21 cellular contexts compared by ENCODE assay signal in genomic region chr4:78145622-78146021, GRCh38.
"Had no signal": no experiment of that assay in that cellular context is flagged by ENCODE, and none has a peak within 500 bp of the region (broad histone marks: within the 10 kb centered on the region; RNA-seq: fewer than 3 reads in every experiment).

No MANE protein-coding gene starts in this region.

- H3K4me3 ChIP-seq: ascending aorta, breast epithelium, pancreas, psoas muscle, right atrium auricular region, vagina had no signal

- H3K27me3 ChIP-seq: ascending aorta, breast epithelium, pancreas, right atrium auricular region, vagina had no signal

- H3K27ac ChIP-seq: ascending aorta, breast epithelium, epithelial cell of prostate, pancreas, psoas muscle, right atrium auricular region, vagina had no signal

- ATAC-seq: left colon, pancreas, psoas muscle, T-cell had no signal

- H3K4me1 ChIP-seq: ascending aorta, breast epithelium, psoas muscle, right atrium auricular region had no signal

- H3K9me3 ChIP-seq: ascending aorta, breast epithelium, pancreas, psoas muscle, right atrium auricular region, vagina had no signal

- H3K36me3 ChIP-seq: ascending aorta, breast epithelium, pancreas, right atrium auricular region, vagina had no signal

- DNase-seq: activated CD4-positive, alpha-beta T cell treated with anti-CD3 and anti-CD28 coated beads for 4 hours; activated CD4-positive, alpha-beta T cell treated with anti-CD3 and anti-CD28 coated beads, Interleukin-2, amount 50 U/mL, for 48 hours; activated CD8-positive, alpha-beta memory T cell treated with anti-CD3 and anti-CD28 coated beads for 24 hours; activated effector memory CD4-positive, alpha-beta T cell treated with Interleukin-2 at 50 U/mL for 16 hours; activated naive CD4-positive, alpha-beta T cell treated with anti-CD3 and anti-CD28 coated beads for 36 hours; activated naive CD8-positive, alpha-beta T cell treated with anti-CD3 and anti-CD28 coated beads, Interleukin-2, amount 10 ng/mL, durations not matched to agents 7 days and 5 days; central memory CD4-positive, alpha-beta T cell; glutamatergic neuron; left colon; mammary epithelial cell; naive B cell; nucleus accumbens; pancreas; psoas muscle; stimulated activated naive CD4-positive, alpha-beta T cell treated with Interleukin-2 at 50 U/mL for 16 hours; T-cell had no signal
